ENCODE assay signal across 8 cellular contexts in the genomic region with DNA sequence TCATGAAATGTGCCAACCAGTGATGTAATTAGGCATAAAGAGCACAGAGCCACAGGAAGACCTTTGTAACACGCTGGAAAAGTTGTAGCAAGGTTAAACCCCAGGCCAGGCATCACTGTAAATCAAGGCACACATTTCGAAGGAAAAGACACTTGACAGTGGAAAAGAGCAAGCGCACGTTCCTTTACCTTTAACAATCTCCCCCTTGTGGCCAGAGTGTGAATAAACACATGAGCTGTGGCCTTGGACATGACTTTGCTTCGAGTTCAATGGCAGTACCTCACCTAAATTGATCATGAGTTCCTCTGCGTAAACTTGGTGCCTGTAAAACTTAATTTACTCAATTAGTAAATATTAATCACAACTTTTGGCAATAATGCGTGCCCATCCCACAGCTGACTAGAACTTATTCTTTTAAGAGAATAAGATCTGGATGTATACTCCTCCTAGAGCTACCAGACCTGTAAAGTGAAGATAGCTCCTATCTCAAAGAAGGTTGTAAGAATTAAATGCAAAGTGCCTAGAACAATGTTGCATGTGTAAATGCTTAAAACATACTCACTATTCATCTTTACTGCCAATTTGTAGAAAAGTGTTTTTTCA.
DNase-seq lines count a peak whose midpoint lies in the region; ATAC-seq lines count a peak whose summit lies in the region.

No MANE protein-coding gene starts in this region.

- H3K27me3 Mint-ChIP-seq in natural killer cell treated with Interleukin-12 subunit alpha and Interleukin-12 subunit beta and Interleukin-15 and Interleukin-18, amount 100 ng/mL, for 72 hours: no peaks in the 10 kb centered on the region

- H3K4me1 Mint-ChIP-seq in natural killer cell treated with Interleukin-12 subunit alpha and Interleukin-12 subunit beta and Interleukin-15 and Interleukin-18, amount 100 ng/mL, for 72 hours (ENCODE audit: low read depth in 2 of 2): peaks cover 0 to 4% of the 10 kb centered on the region in 2 donors

- peak; percentile 94 for ATAC-seq in GM19395 (IDR thresholded peaks at IDR 0.05; ENCODE audit: unreplicated experiment)
- peak; percentile 89 for ATAC-seq in HG03439 (IDR thresholded peaks at IDR 0.05; ENCODE audit: unreplicated experiment)
- ATAC-seq in esophagus mucosa: peak; percentile 46
- peak; percentile 57 to 67 for ATAC-seq in natural killer cell treated with Interleukin-12 subunit alpha and Interleukin-12 subunit beta and Interleukin-15 and Interleukin-18, amount 100 ng/mL, for 72 hours

- H3K36me3 Mint-ChIP-seq in natural killer cell treated with Interleukin-12 subunit alpha and Interleukin-12 subunit beta and Interleukin-15 and Interleukin-18, amount 100 ng/mL, for 72 hours: no peaks in the 10 kb centered on the region

- no peak overlapping the region for H3K27ac ChIP-seq in substantia nigra (ENCODE audit: low read depth, low read length, poor library complexity, severe bottlenecking)

- H3K27ac Mint-ChIP-seq in natural killer cell treated with Interleukin-12 subunit alpha and Interleukin-12 subunit beta and Interleukin-15 and Interleukin-18, amount 100 ng/mL, for 72 hours: no peak overlapping the region

- no peaks in the 10 kb centered on the region for H3K9me3 Mint-ChIP-seq in natural killer cell treated with Interleukin-12 subunit alpha and Interleukin-12 subunit beta and Interleukin-15 and Interleukin-18, amount 100 ng/mL, for 72 hours

- H3K4me3 Mint-ChIP-seq in natural killer cell treated with Interleukin-12 subunit alpha and Interleukin-12 subunit beta and Interleukin-15 and Interleukin-18, amount 100 ng/mL, for 72 hours: no peak overlapping the region

- peak; percentile 56 for DNase-seq in COR-L47 (lab: John Stamatoyannopoulos, UW)
- peak; percentile 42 for DNase-seq in NCI-H748 treated with DMSO at 0.1 percent for 48 hours (lab: John Stamatoyannopoulos, UW)
- DNase-seq in activated CD8-positive, alpha-beta memory T cell treated with anti-CD3 and anti-CD28 coated beads for 4 hours (ENCODE audit: low read depth in 2 of 2): peak; percentile 8 to 25
- peak; percentile 64 for DNase-seq in natural killer cell treated with Interleukin-12 subunit alpha and Interleukin-12 subunit beta and Interleukin-15 and Interleukin-18, amount 100 ng/mL, for 72 hours (ENCODE audit: low spot score)
- DNase-seq in substantia nigra (lab: John Stamatoyannopoulos, UW): peak in 28 of 49 donors; percentile 0 to 48 (median 4)

Comparison
In these comparisons a context has a peak if more than half of its experiments do, and no peak if none do; other contexts are left out.
1. DNase-seq: peak in every context shown above with its lines; median percentile 64 in natural killer cell treated with Interleukin-12 subunit alpha and Interleukin-12 subunit beta and Interleukin-15 and Interleukin-18, amount 100 ng/mL, for 72 hours; 56 in COR-L47; 42 in NCI-H748 treated with DMSO at 0.1 percent for 48 hours; 16 in activated CD8-positive, alpha-beta memory T cell treated with anti-CD3 and anti-CD28 coated beads for 4 hours; 4 in substantia nigra.